Comparison of ENCODE assay signal across 22 cellular contexts in the genomic region with DNA sequence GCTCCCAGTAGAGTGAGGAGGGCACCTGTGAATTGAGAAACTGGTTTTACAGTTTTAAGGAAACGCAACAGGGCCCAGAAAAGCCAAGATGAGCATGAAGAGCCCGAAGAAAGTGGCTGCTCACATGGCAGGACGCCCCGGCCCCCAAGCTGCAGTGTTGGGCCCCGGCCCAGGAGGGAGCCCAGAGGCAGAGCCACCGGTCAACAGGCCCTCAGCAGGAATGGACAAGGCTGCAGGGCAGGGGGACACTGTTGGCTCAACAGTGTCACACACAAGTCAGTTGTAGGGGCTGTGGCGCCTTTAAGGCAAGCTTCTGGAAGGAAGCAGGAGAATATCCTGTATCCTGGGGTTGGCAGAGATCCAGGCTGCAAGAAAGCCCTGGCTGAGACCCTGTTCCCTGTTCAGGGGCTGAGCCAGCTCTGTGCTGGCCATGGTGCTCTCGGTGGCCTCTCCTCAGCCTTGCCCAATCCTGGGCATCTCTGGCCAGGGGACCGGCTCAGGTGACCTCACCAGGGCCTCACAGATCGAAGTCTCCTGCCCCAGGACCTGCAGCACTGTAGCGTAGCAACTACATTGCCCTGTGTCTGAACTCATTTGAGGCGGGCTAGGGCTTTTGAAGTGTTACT. TPM values are rescaled to one million over a fixed set of nuclear protein-coding genes. Genes with fewer than 3 reads are reported as not detected.
DNase-seq lines count a peak whose midpoint lies in the region; ATAC-seq and TF ChIP-seq lines count a peak whose summit lies in the region.
"Had no signal": no experiment of that assay in that cellular context is flagged by ENCODE, and none has a peak within 500 bp of the region (broad histone marks: within the 10 kb centered on the region; RNA-seq: fewer than 3 reads in every experiment).

No MANE protein-coding gene starts in this region.

- H3K9me3 ChIP-seq in MM.1S (replicated peaks; ENCODE audit: insufficient read depth, low read length) (no peaks in the 10 kb centered on the region), left ventricle myocardium inferior (replicated peaks) (no peaks in the 10 kb centered on the region), prostate gland (no peaks in the 10 kb centered on the region)

- H3K4me2 ChIP-seq in MM.1S (ENCODE audit: low read depth, low read length) = peak overlapping the region; percentile 25; the same call in 1 of the 2 replicates
- H3K4me2 ChIP-seq: PC-9 had no signal

- H3K9me2 ChIP-seq in MM.1S (replicated peaks; ENCODE audit: insufficient read depth, low read length) = no peaks in the 10 kb centered on the region

- H3K27ac ChIP-seq in MM.1S (ENCODE audit: low read length) (peak overlapping the region; percentile 57), left ventricle myocardium inferior (replicated peaks) (peak overlapping the region; percentile 42), prostate gland (peak overlapping the region; percentile 6 to 36)
- H3K27ac ChIP-seq: PC-9 had no signal

- H3K36me3 ChIP-seq in MM.1S (replicated peaks; ENCODE audit: insufficient read depth, low read length) (peaks cover 29% of the 10 kb centered on the region), left ventricle myocardium inferior (peaks cover 100% of the 10 kb centered on the region), prostate gland (peaks cover 36 to 58% of the 10 kb centered on the region in 2 donors)

- peaks cover 71% of the 10 kb centered on the region for H3K79me2 ChIP-seq in MM.1S (ENCODE audit: low read length)

- peaks cover 32% of the 10 kb centered on the region for H3K4me1 ChIP-seq in MM.1S (ENCODE audit: low read length)
- peaks cover 21% of the 10 kb centered on the region for H3K4me1 ChIP-seq in left ventricle myocardium inferior
- no peaks in the 10 kb centered on the region for H3K4me1 ChIP-seq in prostate gland (replicated peaks)

- intact Hi-C loops in left ventricle myocardium inferior (cut with micrococcal nuclease) = no loop called here
- intact Hi-C loops in prostate gland (cut with DNase I) = no loop called here

- no peak overlapping the region for H3K9ac ChIP-seq in MM.1S (ENCODE audit: low read length)

- peaks cover 17% of the 10 kb centered on the region; the same call in 1 of the 2 replicates for H3F3A ChIP-seq in MM.1S (ENCODE audit: insufficient read depth, low read length)

- 50% methylated on average over 12 of the region's 12 CpGs for WGBS in prostate gland

- TF ChIP-seq POLR2A in prostate gland (IDR thresholded peaks at IDR 0.05) = no peak

- H3K4me3 ChIP-seq in MM.1S (ENCODE audit: low read length) = no peak overlapping the region
- H3K4me3 ChIP-seq in left ventricle myocardium inferior = peak overlapping the region; percentile 14
- H3K4me3 ChIP-seq in prostate gland = no peak overlapping the region
- H3K4me3 ChIP-seq: PC-9 had no signal

- ATAC-seq in HG03159 (IDR thresholded peaks at IDR 0.05; ENCODE audit: unreplicated experiment) (no peak), HG03521 (IDR thresholded peaks at IDR 0.05; ENCODE audit: unreplicated experiment) (no peak)
- ATAC-seq: activated CD8-positive, alpha-beta T cell treated with anti-CD3 and anti-CD28 coated beads, Interleukin-2, amount 10 ng/mL, durations not matched to agents 7 days and 5 days; naive thymus-derived CD4-positive, alpha-beta T cell had no signal

- TF ChIP-seq CTCF in MM.1S (IDR thresholded peaks at IDR 0.05; ENCODE audit: low read length) (no peak), left ventricle myocardium inferior (IDR thresholded peaks at IDR 0.05; ENCODE audit: borderline replicate concordance) (no peak), prostate gland (IDR thresholded peaks at IDR 0.05) (no peak)

- H2AFZ ChIP-seq in MM.1S (ENCODE audit: low read length) = no peak overlapping the region
- H2AFZ ChIP-seq: PC-9 had no signal

- DNase-seq in MM.1S (no peak), cerebellar cortex (ENCODE audit: low spot score) (peak; percentile 68), left ventricle myocardium inferior (no peak), prostate gland (ENCODE audit: low spot score) (no peak), DMS79 treated with DMSO at 0.1 percent for 48 hours (lab: John Stamatoyannopoulos, UW) (no peak), DMS114 treated with DMSO at 0.1 percent for 48 hours (lab: John Stamatoyannopoulos, UW; ENCODE audit: unreplicated experiment) (no peak)
- DNase-seq: activated CD4-positive, CD25-positive, alpha-beta regulatory T cell treated with anti-CD3 and anti-CD28 coated beads, Interleukin-2, amount 50 U/mL, for 72 hours; activated CD8-positive, alpha-beta T cell treated with anti-CD3 and anti-CD28 coated beads, Interleukin-2, amount 10 ng/mL, durations not matched to agents 7 days and 5 days; activated effector memory CD4-positive, alpha-beta T cell treated with Interleukin-2 at 50 U/mL for 16 hours; activated T-cell treated with anti-CD3 and anti-CD28 coated beads for 4 hours; cortex of kidney; glutamatergic neuron; naive thymus-derived CD4-positive, alpha-beta T cell; NCI-H1417; PC-9; stimulated activated CD4-positive, alpha-beta T cell treated with anti-CD3 and anti-CD28 coated beads, Interleukin-12 subunit alpha, Interleukin-12 subunit beta, amount 100 ng/mL, for 4 hours; stimulated activated CD4-positive, alpha-beta T cell treated with anti-CD3 and anti-CD28 coated beads, Interleukin-4, amount 100 ng/mL, for 24 hours; stimulated activated naive CD4-positive, alpha-beta T cell had no signal

- H4K20me1 ChIP-seq in MM.1S (ENCODE audit: insufficient read depth, low read length) = no peaks in the 10 kb centered on the region

- H3K27me3 ChIP-seq in MM.1S (replicated peaks; ENCODE audit: insufficient read depth, low read length) (no peaks in the 10 kb centered on the region), left ventricle myocardium inferior (ENCODE audit: low read depth) (no peaks in the 10 kb centered on the region), prostate gland (replicated peaks; ENCODE audit: insufficient read depth) (no peaks in the 10 kb centered on the region)

RNA-seq across cellular contexts. Expression of a gene that starts 28.0 kb away (rescaled TPM):
- total RNA-seq in left ventricle myocardium inferior (32.3 TPM), prostate gland (100 to 1,000 TPM; 105 to 171 TPM)

RNA-seq across cellular contexts. Expression of a gene that starts 36.2 kb away (rescaled TPM):
- total RNA-seq in left ventricle myocardium inferior (1.4 TPM), prostate gland (10 to 100 TPM in 1 of 2 donors, not detected in 1; 38.7 TPM)
- total RNA-seq: activated CD8-positive, alpha-beta T cell treated with anti-CD3 and anti-CD28 coated beads, Interleukin-2, amount 10 ng/mL, durations not matched to agents 7 days and 5 days; MCF 10A; naive thymus-derived CD4-positive, alpha-beta T cell; T-helper 1 cell treated with Interleukin-12 subunit alpha and Interleukin-12 subunit beta and Interleukin-4 antibody, amounts not matched to agents 30 ng/mL and 1 ng/mL, for 36 hours had no signal

RNA-seq across cellular contexts. Expression of a gene that starts 59.4 kb away (rescaled TPM):
- 128 TPM for total RNA-seq in left ventricle myocardium inferior
- 100 to 1,000 TPM; 402 to 553 TPM for total RNA-seq in prostate gland

RNA-seq across cellular contexts. Expression of a gene that starts 59.7 kb away (rescaled TPM):
- total RNA-seq in left ventricle myocardium inferior (22.4 TPM), prostate gland (10 to 100 TPM; 72.0 to 91.2 TPM)
